Comparison of ENCODE assay signal across 12 cellular contexts in the genomic region with DNA sequence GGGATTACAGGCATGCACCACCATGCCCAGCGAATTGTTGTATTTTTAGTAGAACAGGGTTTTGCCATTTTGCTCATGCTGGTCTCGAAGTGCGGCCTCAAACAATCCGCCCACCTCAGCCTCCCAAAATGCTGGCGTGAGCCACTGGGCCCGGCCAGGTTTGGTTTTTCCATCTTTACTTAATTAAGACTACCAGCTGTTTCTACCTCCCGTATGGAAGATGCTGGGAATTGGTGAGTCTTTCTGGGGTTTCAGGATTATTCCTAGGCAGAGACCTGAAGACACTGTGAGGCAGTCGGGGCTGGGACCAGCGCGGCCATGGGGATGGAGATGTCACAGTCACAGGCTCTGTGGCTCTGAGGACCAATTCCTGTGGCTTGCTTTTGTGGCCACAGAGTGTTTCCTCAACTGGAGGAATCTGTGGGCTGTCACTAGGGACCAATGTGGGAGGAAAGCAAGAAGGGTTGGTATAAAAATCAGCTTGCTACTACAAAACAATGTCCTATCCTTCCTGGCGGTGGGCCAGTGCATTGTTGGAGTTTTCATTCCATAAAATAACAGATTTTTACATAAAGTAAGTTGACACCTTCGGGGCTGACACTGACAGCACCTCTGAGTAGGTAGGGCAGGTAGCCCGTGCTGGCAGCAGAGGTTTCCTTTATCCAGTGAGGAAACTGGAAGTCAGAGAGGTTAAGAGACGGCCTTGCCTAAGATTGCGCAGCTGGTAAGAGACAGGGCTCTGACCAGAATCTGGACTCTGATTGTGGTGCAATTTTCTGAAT. TPM values are rescaled to one million over a fixed set of nuclear protein-coding genes. Genes with fewer than 3 reads are reported as not detected.
DNase-seq lines count a peak whose midpoint lies in the region; ATAC-seq and TF ChIP-seq lines count a peak whose summit lies in the region.
"Had no signal": no experiment of that assay in that cellular context is flagged by ENCODE, and none has a peak within 500 bp of the region (broad histone marks: within the 10 kb centered on the region; RNA-seq: fewer than 3 reads in every experiment).

No MANE protein-coding gene starts in this region.

- no peaks in the 10 kb centered on the region for H3K9me3 Mint-ChIP-seq in effector memory CD8-positive, alpha-beta T cell
- H3K9me3 Mint-ChIP-seq in osteocyte (ENCODE audit: unreplicated experiment) = no peaks in the 10 kb centered on the region

- peak overlapping the region; percentile 78 for H3K27ac ChIP-seq in RWPE1
- H3K27ac ChIP-seq: adrenal gland had no signal

- CTCF ChIA-PET in RWPE1 (lab: Yijun Ruan, JAX) = no interaction called here

- peak overlapping the region; percentile 8 to 13 for H3K27ac Mint-ChIP-seq in effector memory CD8-positive, alpha-beta T cell
- peak overlapping the region; percentile 54 for H3K27ac Mint-ChIP-seq in osteocyte (ENCODE audit: unreplicated experiment)

- POLR2A ChIA-PET in RWPE1 (lab: Yijun Ruan, JAX; ENCODE audit: low non-redundant PET) = no interaction called here

- no peaks in the 10 kb centered on the region for H3K27me3 Mint-ChIP-seq in effector memory CD8-positive, alpha-beta T cell
- no peaks in the 10 kb centered on the region for H3K27me3 Mint-ChIP-seq in osteocyte (ENCODE audit: unreplicated experiment)

- ATAC-seq in effector memory CD8-positive, alpha-beta T cell (replicated peaks) = no peak
- no peak for ATAC-seq in HG03196 (IDR thresholded peaks at IDR 0.05; ENCODE audit: unreplicated experiment)
- ATAC-seq: heart right ventricle had no signal

- TF ChIP-seq CTCF in RWPE1 (conservative IDR thresholded peaks at IDR 0.05; ENCODE audit: low read depth) = no peak
- TF ChIP-seq CTCF in osteocyte (IDR thresholded peaks at IDR 0.05) = no peak

- peak; percentile 5 for DNase-seq in AG08395 (ENCODE audit: low spot score)
- no peak for DNase-seq in RWPE1 (ENCODE audit: low spot score)
- DNase-seq in effector memory CD8-positive, alpha-beta T cell = no peak
- DNase-seq in osteocyte (ENCODE audit: extremely low spot score, unreplicated experiment) = no peak
- no peak for DNase-seq in iPS-NIHi7 (ENCODE audit: extremely low spot score)
- no peak for DNase-seq in NCI-H345 treated with DMSO at 0.1 percent for 48 hours (lab: John Stamatoyannopoulos, UW; ENCODE audit: unreplicated experiment)
- no peak for DNase-seq in DMS79 treated with DMSO at 0.1 percent for 48 hours (lab: John Stamatoyannopoulos, UW)
- DNase-seq: activated CD4-positive, CD25-positive, alpha-beta regulatory T cell; heart right ventricle; uterus had no signal

- H3K4me3 Mint-ChIP-seq in effector memory CD8-positive, alpha-beta T cell = no peak overlapping the region
- H3K4me3 Mint-ChIP-seq in osteocyte (ENCODE audit: unreplicated experiment) = no peak overlapping the region

- peaks cover 0 to 12% of the 10 kb centered on the region in 2 donors for H3K4me1 Mint-ChIP-seq in effector memory CD8-positive, alpha-beta T cell (ENCODE audit: low read depth in 2 of 2)
- peaks cover 49% of the 10 kb centered on the region for H3K4me1 Mint-ChIP-seq in osteocyte (ENCODE audit: unreplicated experiment)

- peaks cover 6% of the 10 kb centered on the region for H3K36me3 Mint-ChIP-seq in effector memory CD8-positive, alpha-beta T cell (ENCODE audit: insufficient read depth)
- H3K36me3 Mint-ChIP-seq in osteocyte (ENCODE audit: unreplicated experiment) = no peaks in the 10 kb centered on the region

RNA-seq across cellular contexts. Expression of a gene that starts 8.4 kb away (rescaled TPM):
- 2,993 and 3,020 TPM in 2 replicates for total RNA-seq in osteocyte

RNA-seq across cellular contexts. Expression of a gene that starts 25.7 kb away (rescaled TPM):
- total RNA-seq in osteocyte = 0.81 and 2.0 TPM in 2 replicates

RNA-seq across cellular contexts. Expression of a gene that starts 58.5 kb away (rescaled TPM):
- 44.2 and 49.2 TPM in 2 replicates for total RNA-seq in osteocyte
